In the genomic region with DNA sequence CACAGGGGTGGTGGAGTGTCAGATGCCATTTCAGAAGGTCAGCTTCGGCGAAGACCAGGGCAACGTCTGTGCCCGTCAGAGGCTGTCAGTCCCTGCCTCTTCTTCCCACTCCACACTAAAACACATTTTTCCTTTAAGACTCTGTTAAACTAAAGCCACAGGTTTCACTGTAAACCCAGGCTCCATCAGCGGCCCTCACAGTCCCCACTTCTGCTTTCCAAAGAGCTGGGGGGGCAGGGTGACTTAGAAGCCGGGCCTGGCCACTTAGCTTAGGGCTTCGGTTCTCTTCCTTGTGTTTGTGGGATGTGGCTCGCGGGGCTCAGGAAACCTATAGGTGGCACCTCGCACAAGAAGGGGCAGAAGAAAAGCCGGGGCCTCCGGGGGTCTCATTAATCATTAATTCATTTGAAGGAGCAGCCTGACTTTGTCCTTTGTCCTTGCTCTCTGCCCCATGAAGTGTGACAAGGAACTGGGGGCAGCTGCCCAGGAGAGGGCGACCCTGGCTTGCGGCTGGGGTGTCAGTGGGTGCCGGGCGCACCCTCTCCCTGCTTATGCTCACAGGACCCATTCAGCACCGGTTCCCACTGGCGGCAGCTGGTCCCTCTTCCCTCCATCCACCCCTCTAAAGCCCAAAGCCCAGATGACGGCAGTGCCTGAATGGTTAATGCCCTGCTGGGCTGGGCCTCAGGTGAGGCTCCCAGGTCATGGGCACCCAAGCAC, we compare ENCODE assay signal across 14 cellular contexts. TPM values are rescaled to one million over a fixed set of nuclear protein-coding genes. Genes with fewer than 3 reads are reported as not detected.
DNase-seq lines count a peak whose midpoint lies in the region; ATAC-seq and TF ChIP-seq lines count a peak whose summit lies in the region.
"Had no signal": no experiment of that assay in that cellular context is flagged by ENCODE, and none has a peak within 500 bp of the region (broad histone marks: within the 10 kb centered on the region; RNA-seq: fewer than 3 reads in every experiment).

No MANE protein-coding gene starts in this region.

- no peak overlapping the region for H3K4me3 ChIP-seq in neutrophil (ENCODE audit: low read depth in 1 of 2, low read length in 1 of 2)
- H3K4me3 ChIP-seq: uterus had no signal

- H3K36me3 ChIP-seq in neutrophil: peaks cover 5% of the 10 kb centered on the region
- H3K36me3 ChIP-seq: uterus had no signal

- H3K9me3 ChIP-seq in neutrophil: no peaks in the 10 kb centered on the region
- H3K9me3 ChIP-seq: uterus had no signal

- no peaks in the 10 kb centered on the region for H3K9me3 Mint-ChIP-seq in activated T-helper 17 cell treated with anti-CD3 and anti-CD28 coated beads, Interleukin-2, amount 50 U/mL, for 72 hours
- H3K9me3 Mint-ChIP-seq: activated T-helper 1 cell treated with anti-CD3 and anti-CD28 coated beads, Interleukin-12 subunit alpha, Interleukin-12 subunit beta, Interleukin-2, Interleukin-4 antibody, amounts not matched to agents 30 ng/mL and 10 ng/mL and 1 ng/mL, durations not matched to agents 14 hours and 24 hours and 36 hours had no signal

- peaks cover 4% of the 10 kb centered on the region for H3K36me3 Mint-ChIP-seq in activated T-helper 17 cell treated with anti-CD3 and anti-CD28 coated beads, Interleukin-2, amount 50 U/mL, for 72 hours (ENCODE audit: low read depth)

- H3K27me3 Mint-ChIP-seq in activated T-helper 17 cell treated with anti-CD3 and anti-CD28 coated beads, Interleukin-2, amount 50 U/mL, for 72 hours: no peaks in the 10 kb centered on the region

- TF ChIP-seq CTCF in GM10266 (IDR thresholded peaks at IDR 0.05; ENCODE audit: control insufficient read depth, insufficient read depth, low read depth, missing control alignments) (peak; percentile 14), neutrophil (IDR thresholded peaks at IDR 0.05) (no peak)

- no peaks in the 10 kb centered on the region for H3K27me3 ChIP-seq in neutrophil
- H3K27me3 ChIP-seq: uterus had no signal

- ATAC-seq in activated T-helper 17 cell treated with anti-CD3 and anti-CD28 coated beads, Interleukin-2, amount 50 U/mL, for 72 hours (replicated peaks): no peak
- ATAC-seq in HG03045 (IDR thresholded peaks at IDR 0.05; ENCODE audit: unreplicated experiment) (no peak), HG02763 (IDR thresholded peaks at IDR 0.05; ENCODE audit: unreplicated experiment) (no peak), GM19351 (IDR thresholded peaks at IDR 0.05; ENCODE audit: unreplicated experiment) (no peak)
- ATAC-seq: left cardiac atrium had no signal

- in situ Hi-C loops in ACHN (cut with HindIII; ENCODE audit: low pct_ligation_motif_present, low pct_unique_long_range_greater_than_20kb, low sequenced_read_pairs): no loop called here

- peak overlapping the region; percentile 65 for H3K27ac ChIP-seq in neutrophil
- H3K27ac ChIP-seq: uterus had no signal

- H3K4me1 Mint-ChIP-seq in activated T-helper 17 cell treated with anti-CD3 and anti-CD28 coated beads, Interleukin-2, amount 50 U/mL, for 72 hours: no peaks in the 10 kb centered on the region

- DNase-seq in GM10266 (ENCODE audit: extremely low spot score): no peak
- DNase-seq in NAMALWA (ENCODE audit: low spot score): peak; percentile 38
- DNase-seq in ACHN: no peak
- DNase-seq: EL, left cardiac atrium, NCI-H2171, retina, uterus had no signal

- peak overlapping the region; percentile 56 for H3K27ac Mint-ChIP-seq in activated T-helper 17 cell treated with anti-CD3 and anti-CD28 coated beads, Interleukin-2, amount 50 U/mL, for 72 hours
- H3K27ac Mint-ChIP-seq: activated T-helper 1 cell treated with anti-CD3 and anti-CD28 coated beads, Interleukin-12 subunit alpha, Interleukin-12 subunit beta, Interleukin-2, Interleukin-4 antibody, amounts not matched to agents 30 ng/mL and 10 ng/mL and 1 ng/mL, durations not matched to agents 14 hours and 24 hours and 36 hours had no signal

- H3K4me1 ChIP-seq in neutrophil (ENCODE audit: control insufficient read depth in 1 of 2, insufficient read depth in 1 of 2, low read depth in 1 of 2, low read length in 1 of 2): peaks cover 31 to 34% of the 10 kb centered on the region in 2 experiments

- no peak overlapping the region for H3K4me3 Mint-ChIP-seq in activated T-helper 17 cell treated with anti-CD3 and anti-CD28 coated beads, Interleukin-2, amount 50 U/mL, for 72 hours
- H3K4me3 Mint-ChIP-seq: activated T-helper 1 cell treated with anti-CD3 and anti-CD28 coated beads, Interleukin-12 subunit alpha, Interleukin-12 subunit beta, Interleukin-2, Interleukin-4 antibody, amounts not matched to agents 30 ng/mL and 10 ng/mL and 1 ng/mL, durations not matched to agents 14 hours and 24 hours and 36 hours had no signal

RNA-seq across cellular contexts. Expression of a gene that starts 4.1 kb away (rescaled TPM):
- 10 to 100 TPM; 18.0 to 20.1 TPM for total RNA-seq in activated T-helper 17 cell treated with anti-CD3 and anti-CD28 coated beads, Interleukin-2, amount 50 U/mL, for 72 hours

RNA-seq across cellular contexts. Expression of a gene that starts 8.1 kb away (rescaled TPM):
- total RNA-seq in activated T-helper 17 cell treated with anti-CD3 and anti-CD28 coated beads, Interleukin-2, amount 50 U/mL, for 72 hours: 10 to 100 TPM; 49.6 to 52.1 TPM

RNA-seq across cellular contexts. Expression of a gene that starts 23.8 kb away (rescaled TPM):
- total RNA-seq in activated T-helper 17 cell treated with anti-CD3 and anti-CD28 coated beads, Interleukin-2, amount 50 U/mL, for 72 hours: 1 to 10 TPM in 1 of 2 donors, under 1 TPM in 1; 0.95 to 1.5 TPM

RNA-seq across cellular contexts. Expression of a gene that starts 44.2 kb away (rescaled TPM):
- total RNA-seq in activated T-helper 17 cell treated with anti-CD3 and anti-CD28 coated beads, Interleukin-2, amount 50 U/mL, for 72 hours: 1,000 to 10,000 TPM in 1 of 2 donors, 100 to 1,000 TPM in 1; 823 to 2,912 TPM

RNA-seq across cellular contexts. Expression of a gene that starts 44.7 kb away (rescaled TPM):
- 10 to 100 TPM; 66.0 to 89.5 TPM for total RNA-seq in activated T-helper 17 cell treated with anti-CD3 and anti-CD28 coated beads, Interleukin-2, amount 50 U/mL, for 72 hours
